In genomic region chr18:5456577-5457466, GRCh38 we compare ENCODE assay signal across 8 cellular contexts.
DNase-seq lines count a peak whose midpoint lies in the region; ATAC-seq lines count a peak whose summit lies in the region.

No MANE protein-coding gene starts in this region.

- H3K4me3 Mint-ChIP-seq in activated CD8-positive, alpha-beta memory T cell treated with anti-CD3 and anti-CD28 coated beads, Interleukin-2, amount 10 ng/mL, durations not matched to agents 7 days and 5 days: peak overlapping the region; percentile 47

- peak; percentile 53 for ATAC-seq in activated CD8-positive, alpha-beta memory T cell treated with anti-CD3 and anti-CD28 coated beads, Interleukin-2, amount 10 ng/mL, durations not matched to agents 7 days and 5 days

- H3K9ac ChIP-seq in adipocyte (ENCODE audit: low read length): peak overlapping the region; percentile 64

- H3K4me1 ChIP-seq in adipocyte (ENCODE audit: control insufficient read depth, insufficient read depth, low read length): peaks cover 16% of the 10 kb centered on the region

- H3K36me3 ChIP-seq in adipocyte (ENCODE audit: control insufficient read depth, insufficient read depth, low read length, severe bottlenecking): no peaks in the 10 kb centered on the region

- H3K4me1 Mint-ChIP-seq in activated CD8-positive, alpha-beta memory T cell treated with anti-CD3 and anti-CD28 coated beads, Interleukin-2, amount 10 ng/mL, durations not matched to agents 7 days and 5 days: peaks cover 7% of the 10 kb centered on the region

- H3K4me3 ChIP-seq in adipocyte (ENCODE audit: low read length): peak overlapping the region; percentile 61
- H3K4me3 ChIP-seq in iPS-18c (ENCODE audit: insufficient read depth, low read depth, low read length): peak overlapping the region; percentile 20; the same call in 1 of the 2 replicates

- no peak for DNase-seq in activated CD8-positive, alpha-beta memory T cell treated with anti-CD3 and anti-CD28 coated beads, Interleukin-2, amount 10 ng/mL, durations not matched to agents 7 days and 5 days
- no peak for DNase-seq in activated CD8-positive, alpha-beta memory T cell treated with anti-CD3 and anti-CD28 coated beads, Interleukin-2, amount 50 U/mL, for 48 hours
- DNase-seq in HT1080 (ENCODE audit: low read depth) (peak; percentile 47), adipocyte (ENCODE audit: low read depth) (peak; percentile 72), smooth muscle cell of the brain vasculature (ENCODE audit: low read depth, low spot score) (peak; percentile 55), 8988T (no peak)
- no peak for DNase-seq in NK-92 treated with Interleukin-12 subunit alpha and Interleukin-12 subunit beta, amount 100 ng/mL, for 24 hours (lab: John Stamatoyannopoulos, UW)

- peak overlapping the region; percentile 31 for H3K27ac Mint-ChIP-seq in activated CD8-positive, alpha-beta memory T cell treated with anti-CD3 and anti-CD28 coated beads, Interleukin-2, amount 10 ng/mL, durations not matched to agents 7 days and 5 days

- CTCF ChIA-PET in activated CD8-positive, alpha-beta memory T cell treated with anti-CD3 and anti-CD28 coated beads, Interleukin-2, amount 10 ng/mL, durations not matched to agents 7 days and 5 days (lab: Charles Lee): no interaction called here

- H3K27me3 ChIP-seq in adipocyte (replicated peaks; ENCODE audit: control insufficient read depth, insufficient read depth, low read length): no peaks in the 10 kb centered on the region

- no peaks in the 10 kb centered on the region for H3K36me3 Mint-ChIP-seq in activated CD8-positive, alpha-beta memory T cell treated with anti-CD3 and anti-CD28 coated beads, Interleukin-2, amount 10 ng/mL, durations not matched to agents 7 days and 5 days

- H3K27me3 Mint-ChIP-seq in activated CD8-positive, alpha-beta memory T cell treated with anti-CD3 and anti-CD28 coated beads, Interleukin-2, amount 10 ng/mL, durations not matched to agents 7 days and 5 days: peaks cover 2% of the 10 kb centered on the region

- H3K9me3 ChIP-seq in adipocyte (ENCODE audit: control insufficient read depth, low read length): no peaks in the 10 kb centered on the region
- H3K9me3 ChIP-seq in iPS-18c (ENCODE audit: control insufficient read depth, insufficient read depth, low read length): no peaks in the 10 kb centered on the region

- H3K9me3 Mint-ChIP-seq in activated CD8-positive, alpha-beta memory T cell treated with anti-CD3 and anti-CD28 coated beads, Interleukin-2, amount 10 ng/mL, durations not matched to agents 7 days and 5 days (ENCODE audit: low read depth): no peaks in the 10 kb centered on the region

Comparison
In these comparisons a context has a peak if more than half of its experiments do, and no peak if none do; other contexts are left out.
1. DNase-seq: peak in HT1080 (single experiment), adipocyte (single experiment) and smooth muscle cell of the brain vasculature (single experiment); none in activated CD8-positive, alpha-beta memory T cell treated with anti-CD3 and anti-CD28 coated beads, Interleukin-2, amount 10 ng/mL, durations not matched to agents 7 days and 5 days (single experiment), activated CD8-positive, alpha-beta memory T cell treated with anti-CD3 and anti-CD28 coated beads, Interleukin-2, amount 50 U/mL, for 48 hours (single experiment), NK-92 treated with Interleukin-12 subunit alpha and Interleukin-12 subunit beta, amount 100 ng/mL, for 24 hours (single experiment) and 8988T (single experiment).